8 cellular contexts compared by ENCODE assay signal in the genomic region with DNA sequence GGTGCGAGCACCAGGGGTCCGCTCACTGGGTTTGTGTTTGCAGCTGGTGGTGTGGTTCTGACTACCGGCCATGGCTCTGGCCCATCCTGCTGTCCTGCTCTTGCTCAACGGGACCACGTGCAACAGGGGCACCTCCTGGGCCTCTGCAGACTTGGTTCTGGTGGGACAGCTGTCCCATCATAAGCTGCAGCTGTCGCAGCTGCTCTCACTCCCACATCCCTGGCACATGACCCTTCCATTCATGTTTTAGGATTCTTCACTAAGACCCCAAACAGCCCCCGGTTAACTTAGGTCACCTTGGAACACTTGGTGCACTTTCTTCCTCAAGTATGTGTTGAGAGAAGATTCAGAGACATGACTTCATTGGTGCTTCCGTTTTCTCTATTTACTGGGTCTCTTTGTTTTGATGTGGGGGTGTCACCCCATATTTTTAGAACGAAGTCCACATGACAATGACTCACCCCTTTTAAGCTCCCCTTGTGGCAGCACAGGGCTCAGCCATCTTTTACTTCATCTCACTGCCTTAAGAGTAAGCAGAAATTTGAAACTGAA.
A peak's percentile ranks its signal among the peaks of the same experiment; 100 is the strongest.
DNase-seq lines count a peak whose midpoint lies in the region; ATAC-seq and TF ChIP-seq lines count a peak whose summit lies in the region.

No MANE protein-coding gene starts in this region.

- no peak overlapping the region for H3K27ac Mint-ChIP-seq in neural progenitor cell

- H3K36me3 ChIP-seq in OCI-LY3 (replicated peaks; ENCODE audit: low read depth, low read length), result no peaks in the 10 kb centered on the region
- H3K36me3 ChIP-seq in neural progenitor cell, result no peaks in the 10 kb centered on the region

- H3K4me1 ChIP-seq in OCI-LY3 (ENCODE audit: low read length) (peaks cover 23% of the 10 kb centered on the region), neural progenitor cell (no peaks in the 10 kb centered on the region)

- H3K9me3 ChIP-seq in OCI-LY3 (ENCODE audit: insufficient read depth, low read length) (no peaks in the 10 kb centered on the region), neural progenitor cell (ENCODE audit: low read depth) (no peaks in the 10 kb centered on the region)

- ATAC-seq in GM21717 (IDR thresholded peaks at IDR 0.05; ENCODE audit: unreplicated experiment), result peak; percentile 64

- H3K27me3 ChIP-seq in OCI-LY3 (ENCODE audit: low read depth, low read length) (0 out of 2 replicates have a peak, but pooled peaks cover 5% of the 10 kb centered on the region), neural progenitor cell (no peaks in the 10 kb centered on the region)

- H3K27ac ChIP-seq in OCI-LY3 (ENCODE audit: low read length), result peak overlapping the region; percentile 53
- no peak overlapping the region for H3K27ac ChIP-seq in neural progenitor cell

- H3K9me3 Mint-ChIP-seq in neural progenitor cell, result peaks cover 16% of the 10 kb centered on the region

- H3F3A ChIP-seq in neural progenitor cell (ENCODE audit: low read depth), result no peaks in the 10 kb centered on the region

- H3K79me2 ChIP-seq in OCI-LY3 (ENCODE audit: low read length), result no peaks in the 10 kb centered on the region
- H3K79me2 ChIP-seq in neural progenitor cell (ENCODE audit: low read depth), result no peaks in the 10 kb centered on the region

- H2AFZ ChIP-seq in OCI-LY3 (ENCODE audit: low read depth, low read length) (peak overlapping the region; percentile 79), neural progenitor cell (replicated peaks) (no peak overlapping the region)

- H3K9ac ChIP-seq in OCI-LY3 (ENCODE audit: low read length) (peak overlapping the region; percentile 13; the same call in 1 of the 2 replicates), neural progenitor cell (no peak overlapping the region)

- peaks cover 12% of the 10 kb centered on the region for H3K27me3 Mint-ChIP-seq in neural progenitor cell (ENCODE audit: insufficient read depth, low read depth)

- H3K4me3 ChIP-seq in OCI-LY3 (ENCODE audit: low read length), result peak overlapping the region; percentile 43
- no peak overlapping the region for H3K4me3 ChIP-seq in neural progenitor cell

- H4K20me1 ChIP-seq in OCI-LY3 (ENCODE audit: insufficient read depth, low read length) (no peaks in the 10 kb centered on the region), neural progenitor cell (ENCODE audit: low read depth) (no peaks in the 10 kb centered on the region)

- H3K4me1 Mint-ChIP-seq in neural progenitor cell, result no peaks in the 10 kb centered on the region

- no peak overlapping the region for H3K4me3 Mint-ChIP-seq in neural progenitor cell

- DNase-seq in GM03348 (ENCODE audit: low spot score), result peak; percentile 54
- DNase-seq in iris pigment epithelial cell (ENCODE audit: low read depth), result peak; percentile 58
- no peak for DNase-seq in OCI-M2 (lab: John Stamatoyannopoulos, UW; ENCODE audit: unreplicated experiment)
- DNase-seq in NCI-H226, result no peak
- DNase-seq in HT-29 (ENCODE audit: low spot score), result no peak
- no peak for DNase-seq in neural progenitor cell (ENCODE audit: low spot score)

- peak overlapping the region; percentile 80 for H3K4me2 ChIP-seq in OCI-LY3 (ENCODE audit: low read length)
- H3K4me2 ChIP-seq in neural progenitor cell, result no peak overlapping the region

- no peaks in the 10 kb centered on the region for H3K36me3 Mint-ChIP-seq in neural progenitor cell

- TF ChIP-seq CTCF in OCI-LY3 (IDR thresholded peaks at IDR 0.05; ENCODE audit: low read depth, low read length) (peak; percentile 47), neural progenitor cell (IDR thresholded peaks at IDR 0.05) (no peak)

Comparison
In these comparisons a context has a peak if more than half of its experiments do, and no peak if none do; other contexts are left out.
1. DNase-seq: peak in GM03348 (single experiment) and iris pigment epithelial cell (single experiment); none in OCI-M2 (single experiment), NCI-H226 (single experiment), HT-29 (single experiment) and neural progenitor cell (single experiment).